In genomic region chr16:66512589-66513404, GRCh38 we compare ENCODE assay signal across 10 cellular contexts. TPM values are rescaled to one million over a fixed set of nuclear protein-coding genes. Genes with fewer than 3 reads are reported as not detected.
DNase-seq lines count a peak whose midpoint lies in the region; ATAC-seq, FAIRE-seq and TF ChIP-seq lines count a peak whose summit lies in the region.
"Had no signal": no experiment of that assay in that cellular context is flagged by ENCODE, and none has a peak within 500 bp of the region (broad histone marks: within the 10 kb centered on the region; RNA-seq: fewer than 3 reads in every experiment).

No MANE protein-coding gene starts in this region.

- H3K27me3 Mint-ChIP-seq in nephron (ENCODE audit: low read depth) = no peaks in the 10 kb centered on the region
- no peaks in the 10 kb centered on the region for H3K27me3 Mint-ChIP-seq in activated CD4-positive, alpha-beta T cell treated with anti-CD3 and anti-CD28 coated beads, Interleukin-2, amount 10 ng/mL, durations not matched to agents 24 days and 14 days

- peak overlapping the region; percentile 13; the same call in 1 of the 2 replicates for H2BK15ac ChIP-seq in H1 (ENCODE audit: low read length)

- H3K9ac ChIP-seq in Loucy (ENCODE audit: low read depth, low read length, poor library complexity, severe bottlenecking) = peak overlapping the region; percentile 13
- H3K9ac ChIP-seq in H1 (replicated peaks in 1 of 4; ENCODE audit: extremely low read depth in 1 of 4, low read depth in 3 of 4, low read length in 3 of 4) = no peak overlapping the region

- H3K9me3 ChIP-seq in Loucy (ENCODE audit: insufficient read depth, low read depth, low read length) (no peaks in the 10 kb centered on the region), H1 (ENCODE audit: insufficient read depth in 2 of 2, low read depth in 1 of 2, low read length in 1 of 2) (no peaks in the 10 kb centered on the region)

- H3K27ac ChIP-seq in H1 (ENCODE audit: low read depth, low read length) = no peak overlapping the region

- no peak overlapping the region for H3K4me3 ChIP-seq in AG10803 (ENCODE audit: low read length)
- no peak overlapping the region for H3K4me3 ChIP-seq in Loucy (ENCODE audit: low read length, poor library complexity, severe bottlenecking)
- H3K4me3 ChIP-seq in H1 (ENCODE audit: extremely low read depth in 1 of 4, insufficient read depth in 2 of 4, low read depth in 3 of 4, low read length in 4 of 4) = no peak overlapping the region

- no peaks in the 10 kb centered on the region for H3K9me3 Mint-ChIP-seq in nephron
- no peaks in the 10 kb centered on the region for H3K9me3 Mint-ChIP-seq in activated CD4-positive, alpha-beta T cell treated with anti-CD3 and anti-CD28 coated beads, Interleukin-2, amount 10 ng/mL, durations not matched to agents 24 days and 14 days

- H4K5ac ChIP-seq in H1 (ENCODE audit: insufficient read length, low read depth, low read length) = no peak overlapping the region

- H3K23ac ChIP-seq in H1 (ENCODE audit: insufficient read length) = no peak overlapping the region

- TF ChIP-seq POLR2A in H1 (IDR thresholded peaks at IDR 0.05; ENCODE audit: control extremely low read depth in 1 of 2, low read depth in 2 of 2, low read length in 2 of 2) = no peak

- POLR2A ChIA-PET in H1 (lab: Charles Lee; ENCODE audit: partially characterized antibody) = interaction anchor here (1.0 to 2.0 kb wide), 6 partner anchors 7 to 106 kb away, joined by 3 to 8 read pairs (median 4); partner anchors contain the start of gene TK2

- TF ChIP-seq RAD21 in H1 (IDR thresholded peaks at IDR 0.05 in 1 of 2, conservative IDR thresholded peaks at IDR 0.05 in 1 of 2; ENCODE audit: low read depth in 2 of 2, low read length in 2 of 2) = no peak

- no peaks in the 10 kb centered on the region for H3K79me2 ChIP-seq in Loucy (ENCODE audit: insufficient read depth, low read length)
- no peaks in the 10 kb centered on the region for H3K79me2 ChIP-seq in H1 (ENCODE audit: control insufficient read depth in 1 of 2, insufficient read depth in 2 of 2, low read length in 2 of 2)

- peaks cover 22% of the 10 kb centered on the region for H3K4me1 ChIP-seq in Loucy (ENCODE audit: insufficient read depth, low read length, poor library complexity, severe bottlenecking)
- H3K4me1 ChIP-seq in H1 (replicated peaks in 1 of 4; ENCODE audit: control insufficient read depth in 3 of 4, insufficient read depth in 4 of 4, low read length in 3 of 4) = peaks cover 8 to 27% (median 15%) of the 10 kb centered on the region in 4 experiments; a peak in 6 of 7 replicates

- ATAC-seq in HG02884 (IDR thresholded peaks at IDR 0.05; ENCODE audit: unreplicated experiment) = no peak
- no peak for ATAC-seq in HG02571 (IDR thresholded peaks at IDR 0.05; ENCODE audit: unreplicated experiment)

- H3F3A ChIP-seq in Loucy (ENCODE audit: low read depth) = peaks cover 6% of the 10 kb centered on the region; the same call in 1 of the 2 replicates

- peak overlapping the region; percentile 15; the same call in 1 of the 2 replicates for H3K18ac ChIP-seq in H1 (ENCODE audit: extremely low read depth, low read length)

- H2BK5ac ChIP-seq in H1 (ENCODE audit: low read depth, low read length) = no peak overlapping the region

- H3K4me3 Mint-ChIP-seq in nephron = no peak overlapping the region
- H3K4me3 Mint-ChIP-seq in activated CD4-positive, alpha-beta T cell treated with anti-CD3 and anti-CD28 coated beads, Interleukin-2, amount 10 ng/mL, durations not matched to agents 24 days and 14 days = no peak overlapping the region

- H3K27ac Mint-ChIP-seq in nephron = peak overlapping the region in 2 of 3 experiments; percentile 12 to 85
- no peak overlapping the region for H3K27ac Mint-ChIP-seq in activated CD4-positive, alpha-beta T cell treated with anti-CD3 and anti-CD28 coated beads, Interleukin-2, amount 10 ng/mL, durations not matched to agents 24 days and 14 days

- no peak overlapping the region for H3K56ac ChIP-seq in H1 (replicated peaks; ENCODE audit: insufficient read length, low read depth, low read length)

- no peaks in the 10 kb centered on the region for H3K79me1 ChIP-seq in H1 (ENCODE audit: low read depth, low read length)

- no peak for TF ChIP-seq EP300 in H1 (IDR thresholded peaks at IDR 0.05; ENCODE audit: borderline replicate concordance in 1 of 2, low read depth in 2 of 2, low read length in 2 of 2)

- H3K4me2 ChIP-seq in Loucy (ENCODE audit: low read depth, low read length, poor library complexity, severe bottlenecking) = no peak overlapping the region
- H3K4me2 ChIP-seq in H1 (ENCODE audit: insufficient read depth in 1 of 2, low read depth in 2 of 2, low read length in 2 of 2) = no peak overlapping the region; a peak in 1 of 4 replicates

- H2AK5ac ChIP-seq in H1 (ENCODE audit: low read depth, low read length) = peak overlapping the region; percentile 96; the same call in 1 of the 2 replicates

- H3K36me3 ChIP-seq in Loucy (ENCODE audit: insufficient read depth, low read length) (no peaks in the 10 kb centered on the region; the same call in 1 of the 2 replicates), H1 (ENCODE audit: control insufficient read depth in 2 of 4, insufficient read depth in 4 of 4, low read length in 3 of 4) (no peaks in the 10 kb centered on the region)

- DNase-seq in AG10803 (ENCODE audit: low read depth) (peak; percentile 71), H1 (ENCODE audit: low read depth in 1 of 2, low spot score in 2 of 2) (no peak), frontal cortex (ENCODE audit: low spot score in 2 of 2) (no peak)
- DNase-seq in activated CD4-positive, alpha-beta T cell treated with anti-CD3 and anti-CD28 coated beads, Interleukin-2, amount 10 ng/mL, durations not matched to agents 24 days and 14 days = no peak
- DNase-seq: activated CD4-positive, alpha-beta T cell treated with anti-CD3 and anti-CD28 coated beads for 1 hour had no signal

- intact Hi-C loops in activated CD4-positive, alpha-beta T cell treated with anti-CD3 and anti-CD28 coated beads, Interleukin-2, amount 10 ng/mL, durations not matched to agents 24 days and 14 days (cut with micrococcal nuclease) = no loop called here

- H4K20me1 ChIP-seq in Loucy (ENCODE audit: insufficient read depth, low read length, poor library complexity, severe bottlenecking) = no peaks in the 10 kb centered on the region
- H4K20me1 ChIP-seq in H1 (replicated peaks in 1 of 2; ENCODE audit: control insufficient read depth in 1 of 2, insufficient read depth in 2 of 2, low read length in 2 of 2) = no peaks in the 10 kb centered on the region

- TF ChIP-seq CTCF in AG10803 (conservative IDR thresholded peaks at IDR 0.05; ENCODE audit: low read length) (no peak), Loucy (conservative IDR thresholded peaks at IDR 0.05; ENCODE audit: low read length) (no peak), H1 (IDR thresholded peaks at IDR 0.05; ENCODE audit: control extremely low read depth in 1 of 3, insufficient read depth in 1 of 3, low read depth in 1 of 3, low read length in 3 of 3) (no peak), nephron (IDR thresholded peaks at IDR 0.05; ENCODE audit: unreplicated experiment in 3 of 3) (no peak)

- no peak overlapping the region for H2AFZ ChIP-seq in Loucy (ENCODE audit: low read length)
- no peak overlapping the region for H2AFZ ChIP-seq in H1 (ENCODE audit: low read length)

- H3K14ac ChIP-seq in H1 (ENCODE audit: insufficient read length) = no peak overlapping the region

- H2BK120ac ChIP-seq in H1 (replicated peaks; ENCODE audit: low read depth, low read length) = peak overlapping the region; percentile 45

- 0 out of 2 replicates have a peak overlapping the region, but pooled peaks have one; percentile 70 for H2BK12ac ChIP-seq in H1 (ENCODE audit: low read depth, low read length)

- no peak for FAIRE-seq in H1 (lab: Jason Lieb, UNC)
- FAIRE-seq in frontal cortex (lab: Jason Lieb, UNC) = no peak
- FAIRE-seq: D721Med had no signal

- WGBS in H1 (ENCODE audit: extremely low coverage in 1 of 2, insufficient coverage in 1 of 2, insufficient read length in 1 of 2, insufficient replicate concordance in 2 of 2, low coverage in 1 of 2, low lambda C conversion rate in 2 of 2, missing lambda C conversion rate in 1 of 2), 2 experiments = 84% methylated on average over 14 of the region's 14 CpGs; no CpG with 5 or more reads in 1 of the 2 experiments

- no peaks in the 10 kb centered on the region for H3K9me2 ChIP-seq in Loucy (replicated peaks; ENCODE audit: low read depth, low read length)

- CTCF ChIA-PET in H1 (lab: Charles Lee; ENCODE audit: partially characterized antibody) = interaction anchor here (0.7 to 2.9 kb wide), 13 partner anchors 9 to 168 kb away, joined by 3 to 19 read pairs (median 4); no protein-coding TSS in a partner anchor

- peak overlapping the region; percentile 32 for H3K4ac ChIP-seq in H1 (replicated peaks; ENCODE audit: insufficient read length, low read depth, low read length)

- H3K27me3 ChIP-seq in Loucy (ENCODE audit: insufficient read depth, low read length, poor library complexity, severe bottlenecking) (no peaks in the 10 kb centered on the region), H1 (replicated peaks in 1 of 4; ENCODE audit: control insufficient read depth in 3 of 4, extremely low read depth in 1 of 4, insufficient read depth in 3 of 4, low read length in 3 of 4) (no peaks in the 10 kb centered on the region)

- peak overlapping the region; percentile 25 for H4K91ac ChIP-seq in H1 (replicated peaks; ENCODE audit: insufficient read length, low read length)

- H3K36me3 Mint-ChIP-seq in nephron (ENCODE audit: low read depth) = peaks cover 47% of the 10 kb centered on the region
- peaks cover 7% of the 10 kb centered on the region for H3K36me3 Mint-ChIP-seq in activated CD4-positive, alpha-beta T cell treated with anti-CD3 and anti-CD28 coated beads, Interleukin-2, amount 10 ng/mL, durations not matched to agents 24 days and 14 days (ENCODE audit: low read depth)

- H2BK20ac ChIP-seq in H1 (ENCODE audit: low read length) = peak overlapping the region; percentile 67

- H3K23me2 ChIP-seq in H1 (ENCODE audit: low read depth, low read length) = no peaks in the 10 kb centered on the region

- no peak overlapping the region for H4K8ac ChIP-seq in H1 (ENCODE audit: extremely low read depth, insufficient read depth, low read length)

- peaks cover 47% of the 10 kb centered on the region for H3K4me1 Mint-ChIP-seq in nephron
- peaks cover 39% of the 10 kb centered on the region for H3K4me1 Mint-ChIP-seq in activated CD4-positive, alpha-beta T cell treated with anti-CD3 and anti-CD28 coated beads, Interleukin-2, amount 10 ng/mL, durations not matched to agents 24 days and 14 days

RNA-seq across cellular contexts. Expression of gene TK2, which starts 37.1 kb away (rescaled TPM):
- total RNA-seq in H1 (2021; fragmentation: NEBNext Ultra II Directional; extraction: Animal tissue kit (Norgen Biotek cat#: 25700)) = 3.6 and 4.5 TPM in 2 replicates
- 2.7 and 3.2 TPM in 2 replicates for polyA plus RNA-seq in H1 (2011; rRNA removed)
- 4.6 TPM for polyA plus RNA-seq in H1 (2011; cell fraction: cytosol; rRNA removed)
- polyA plus RNA-seq in H1 (2011; cell fraction: nucleus; rRNA removed) = 8.7 TPM
- polyA plus RNA-seq in H1 (2012, experiment 1 of 2) = 3.2 to 4.4 TPM (median 3.8 TPM) in 4 replicates
- 1.6 TPM for polyA plus RNA-seq in H1 (2012, experiment 2 of 2)
- 3.4 TPM for polyA plus RNA-seq in H1 (2013, experiment 1 of 2)
- polyA plus RNA-seq in H1 (2013, experiment 2 of 2) = 2.4 TPM
- polyA minus RNA-seq in H1 (2011; rRNA and poly(A)+ RNA removed) = 7.1 and 12.2 TPM in 2 replicates
- 5.1 TPM for polyA minus RNA-seq in H1 (2011; cell fraction: cytosol; rRNA and poly(A)+ RNA removed)
- 5.9 TPM for polyA minus RNA-seq in H1 (2011; cell fraction: nucleus; rRNA and poly(A)+ RNA removed)
- total RNA-seq in frontal cortex = 20.0 TPM
- 5.8 and 6.7 TPM in 2 replicates for total RNA-seq in activated CD4-positive, alpha-beta T cell treated with anti-CD3 and anti-CD28 coated beads, Interleukin-2, amount 10 ng/mL, durations not matched to agents 24 days and 14 days

RNA-seq across cellular contexts. Expression of gene CKLF, which starts 39.6 kb away (rescaled TPM):
- 18.9 and 21.1 TPM in 2 replicates for total RNA-seq in H1 (2021; fragmentation: NEBNext Ultra II Directional; extraction: Animal tissue kit (Norgen Biotek cat#: 25700))
- polyA plus RNA-seq in H1 (2011; rRNA removed) = 61.2 and 63.5 TPM in 2 replicates
- polyA plus RNA-seq in H1 (2011; cell fraction: cytosol; rRNA removed) = 50.5 TPM
- polyA plus RNA-seq in H1 (2011; cell fraction: nucleus; rRNA removed) = 34.6 TPM
- 15.6 to 41.5 TPM (median 33.8 TPM) in 4 replicates for polyA plus RNA-seq in H1 (2012, experiment 1 of 2)
- 29.6 TPM for polyA plus RNA-seq in H1 (2012, experiment 2 of 2)
- polyA plus RNA-seq in H1 (2013, experiment 1 of 2) = 40.3 TPM
- polyA plus RNA-seq in H1 (2013, experiment 2 of 2) = 40.7 TPM
- polyA minus RNA-seq in H1 (2011; rRNA and poly(A)+ RNA removed) = 10.2 and 11.5 TPM in 2 replicates
- polyA minus RNA-seq in H1 (2011; cell fraction: cytosol; rRNA and poly(A)+ RNA removed) = 13.5 TPM
- polyA minus RNA-seq in H1 (2011; cell fraction: nucleus; rRNA and poly(A)+ RNA removed) = 9.7 TPM
- 33.0 TPM for total RNA-seq in frontal cortex
- 145 and 146 TPM in 2 replicates for total RNA-seq in activated CD4-positive, alpha-beta T cell treated with anti-CD3 and anti-CD28 coated beads, Interleukin-2, amount 10 ng/mL, durations not matched to agents 24 days and 14 days

RNA-seq across cellular contexts. Expression of gene CMTM1, which starts 53.4 kb away (rescaled TPM):
- total RNA-seq in H1 (2021; fragmentation: NEBNext Ultra II Directional; extraction: Animal tissue kit (Norgen Biotek cat#: 25700)) = 1.9 and 2.0 TPM in 2 replicates
- polyA plus RNA-seq in H1 (2011; rRNA removed) = 1.2 and 1.7 TPM in 2 replicates
- polyA plus RNA-seq in H1 (2011; cell fraction: cytosol; rRNA removed) = 1.1 TPM
- polyA plus RNA-seq in H1 (2011; cell fraction: nucleus; rRNA removed) = 2.4 TPM
- 0.58 to 2.6 TPM (median 1.4 TPM) in 4 replicates for polyA plus RNA-seq in H1 (2012, experiment 1 of 2)
- not detected for polyA plus RNA-seq in H1 (2012, experiment 2 of 2)
- 2.3 TPM for polyA plus RNA-seq in H1 (2013, experiment 1 of 2)
- 1.3 TPM for polyA plus RNA-seq in H1 (2013, experiment 2 of 2)
- 0.63 and 0.85 TPM in 2 replicates for polyA minus RNA-seq in H1 (2011; rRNA and poly(A)+ RNA removed)
- 1.6 TPM for polyA minus RNA-seq in H1 (2011; cell fraction: cytosol; rRNA and poly(A)+ RNA removed)
- polyA minus RNA-seq in H1 (2011; cell fraction: nucleus; rRNA and poly(A)+ RNA removed) = 4.6 TPM
- 4.1 TPM for total RNA-seq in frontal cortex
- 12.2 and 13.6 TPM in 2 replicates for total RNA-seq in activated CD4-positive, alpha-beta T cell treated with anti-CD3 and anti-CD28 coated beads, Interleukin-2, amount 10 ng/mL, durations not matched to agents 24 days and 14 days
